Comparison of ENCODE assay signal across 15 cellular contexts in the genomic region with DNA sequence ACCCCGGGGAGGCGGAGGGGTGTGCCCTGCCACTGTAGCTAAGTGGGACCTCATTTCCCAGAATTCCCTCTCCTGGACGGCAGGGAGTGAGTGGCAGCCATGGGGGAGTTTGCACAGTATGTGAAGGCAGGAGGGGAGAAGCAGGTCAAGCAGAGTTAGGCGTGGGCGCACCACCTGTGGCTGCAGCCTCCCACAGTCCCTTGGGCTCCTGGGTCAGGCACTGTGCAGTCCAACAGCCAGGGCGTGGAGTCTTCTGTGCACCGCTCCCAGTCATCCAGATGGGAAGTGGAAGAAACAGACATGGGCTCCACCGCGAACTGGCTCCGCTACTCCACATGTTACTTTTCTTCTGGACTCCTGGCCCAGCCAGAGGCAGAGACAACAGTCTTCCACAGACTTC.
"Had no signal": no experiment of that assay in that cellular context is flagged by ENCODE, and none has a peak within 500 bp of the region (broad histone marks: within the 10 kb centered on the region; RNA-seq: fewer than 3 reads in every experiment).

No MANE protein-coding gene starts in this region.

- H2AFZ ChIP-seq: neural progenitor cell had no signal

- H3K4me3 ChIP-seq: coronary artery, esophagus squamous epithelium, lung, neural progenitor cell, spleen, thoracic aorta, upper lobe of left lung had no signal

- H3K4me1 ChIP-seq: spleen, upper lobe of left lung had no signal

- DNase-seq: activated T-cell treated with anti-CD3 and anti-CD28 coated beads, Interleukin-2, amount 50 U/mL, for 1 hour; esophagus squamous epithelium; naive thymus-derived CD8-positive, alpha-beta T cell; posterior cingulate gyrus; spleen; stimulated activated CD4-positive, alpha-beta T cell treated with anti-CD3 and anti-CD28 coated beads, Interleukin-4, amount 100 ng/mL, for 1 hour; stimulated activated naive CD4-positive, alpha-beta T cell; T-helper 9 cell; upper lobe of left lung had no signal

- H3K27ac ChIP-seq: coronary artery, esophagus squamous epithelium, neural progenitor cell, spleen, thoracic aorta, upper lobe of left lung had no signal

- ATAC-seq: activated naive CD4-positive, alpha-beta T cell treated with anti-CD3 and anti-CD28 coated beads, Interleukin-2, amount 50 U/mL, for 72 hours; activated T-helper 17 cell treated with anti-CD3 and anti-CD28 coated beads, Interleukin-2, amount 50 U/mL, for 72 hours; naive thymus-derived CD8-positive, alpha-beta T cell had no signal

- H3K27me3 ChIP-seq: esophagus squamous epithelium, neural progenitor cell, spleen, upper lobe of left lung had no signal

- H3K9me3 ChIP-seq: esophagus squamous epithelium, spleen, thoracic aorta, upper lobe of left lung had no signal

- H3K9ac ChIP-seq: neural progenitor cell had no signal

- H3K36me3 ChIP-seq: esophagus squamous epithelium, neural progenitor cell, spleen, thoracic aorta, upper lobe of left lung had no signal

- H3K4me2 ChIP-seq: neural progenitor cell had no signal
